Comparison of ENCODE assay signal across 8 cellular contexts in genomic region chr5:180868960-180869359, GRCh38. TPM values are rescaled to one million over a fixed set of nuclear protein-coding genes. Genes with fewer than 3 reads are reported as not detected.
A peak's percentile ranks its signal among the peaks of the same experiment; 100 is the strongest.
DNase-seq lines count a peak whose midpoint lies in the region; ATAC-seq, FAIRE-seq and TF ChIP-seq lines count a peak whose summit lies in the region.

No MANE protein-coding gene starts in this region.

- H3K4me3 ChIP-seq in HAP-1 (no peak overlapping the region), bronchial epithelial cell (ENCODE audit: low read depth, low read length) (no peak overlapping the region), kidney (ENCODE audit: low read length in 2 of 2) (no peak overlapping the region)

- ATAC-seq in WTC11 (peak; percentile 87), GM21423 (IDR thresholded peaks at IDR 0.05; ENCODE audit: unreplicated experiment) (no peak)

- H3K27ac ChIP-seq in kidney (ENCODE audit: low read depth in 2 of 2, low read length in 2 of 2), result no peak overlapping the region

- FAIRE-seq in bronchial epithelial cell (lab: Jason Lieb, UNC) (no peak), kidney (lab: Jason Lieb, UNC) (peak; percentile 44)

- H3K36me3 ChIP-seq in HAP-1 (replicated peaks) (no peaks in the 10 kb centered on the region), bronchial epithelial cell (ENCODE audit: control insufficient read depth, insufficient read depth, low read length) (no peaks in the 10 kb centered on the region), kidney (ENCODE audit: control insufficient read depth in 1 of 2, insufficient read depth in 2 of 2, low read length in 2 of 2) (no peaks in the 10 kb centered on the region)

- intact Hi-C loops in kidney (cut with DNase I), result loop anchor here (10.0 kb wide), 1 partner anchor 84 kb away; no protein-coding TSS in a partner anchor

- TF ChIP-seq CTCF in WTC11 (IDR thresholded peaks at IDR 0.05), result peak; percentile 73
- peak; percentile 81 for TF ChIP-seq CTCF in bronchial epithelial cell (IDR thresholded peaks at IDR 0.05; ENCODE audit: insufficient read depth, low read length, severe bottlenecking)
- TF ChIP-seq CTCF in kidney (IDR thresholded peaks at IDR 0.05; ENCODE audit: borderline replicate concordance, extremely low read depth, insufficient read depth), result peak; percentile 71

- H3K9me3 ChIP-seq in HAP-1 (no peaks in the 10 kb centered on the region), kidney (ENCODE audit: control insufficient read depth in 1 of 2, low read length in 2 of 2) (no peaks in the 10 kb centered on the region)

- DNase-seq in C1 segment of cervical spinal cord (lab: John Stamatoyannopoulos, UW) (peak in 12 of 14 donors; percentile 3 to 60 (median 34)), HAP-1 (ENCODE audit: low spot score in 2 of 2) (peak; percentile 78 to 91), NCI-H2227 (lab: John Stamatoyannopoulos, UW; ENCODE audit: unreplicated experiment) (peak; percentile 76), WTC11 (ENCODE audit: low spot score) (peak; percentile 92), bronchial epithelial cell (ENCODE audit: low read depth) (peak; percentile 74), kidney (peak; percentile 83)
- peak; percentile 75 to 82 for DNase-seq in stimulated activated CD4-positive, alpha-beta T cell treated with anti-CD3 and anti-CD28 coated beads, Interleukin-2, amount 100 ng/mL, for 24 hours

- no peak overlapping the region for H3K4me3 Mint-ChIP-seq in WTC11

- POLR2A ChIA-PET in WTC11 (lab: Charles Lee), result no interaction called here

- no peaks in the 10 kb centered on the region for H3K36me3 Mint-ChIP-seq in WTC11

- CTCF ChIA-PET in WTC11 (lab: Charles Lee), result interaction anchor here (0.6 to 2.1 kb wide), 23 partner anchors 8 to 299 kb away, joined by 3 to 25 read pairs (median 4); partner anchors contain the start of gene ZFP62

- no peak overlapping the region for H3K9ac ChIP-seq in kidney (ENCODE audit: low read length in 2 of 2)

- H3K27me3 ChIP-seq in HAP-1 (ENCODE audit: low read depth), result no peaks in the 10 kb centered on the region
- no peaks in the 10 kb centered on the region for H3K27me3 ChIP-seq in bronchial epithelial cell (ENCODE audit: control insufficient read depth, insufficient read depth, low read length)

- H3K9me3 Mint-ChIP-seq in WTC11, result no peaks in the 10 kb centered on the region

- H3K4me1 Mint-ChIP-seq in WTC11, result peaks cover 24% of the 10 kb centered on the region

- in situ Hi-C loops in HAP-1 (cut with MboI; ENCODE audit: low sequenced_read_pairs), result no loop called here

- H3K27ac Mint-ChIP-seq in WTC11, result peak overlapping the region; percentile 67; the same call in 1 of the 2 replicates

- H3K27me3 Mint-ChIP-seq in WTC11 (ENCODE audit: low read depth), result no peaks in the 10 kb centered on the region; the same call in 1 of the 2 replicates

- H3K4me1 ChIP-seq in HAP-1 (peaks cover 13% of the 10 kb centered on the region), kidney (ENCODE audit: control insufficient read depth in 1 of 2, insufficient read depth in 1 of 2, low read depth in 1 of 2, low read length in 2 of 2) (no peaks in the 10 kb centered on the region)

TF ChIP-seq in WTC11, 78 proteins besides CTCF, POLR2A, EP300 and RAD21:
- no peak for TF ChIP-seq ZNF121 (CRISPR knock-in tag; IDR thresholded peaks at IDR 0.05)
- TF ChIP-seq ESRRA (CRISPR knock-in tag; IDR thresholded peaks at IDR 0.05; ENCODE audit: borderline replicate concordance), result no peak
- no peak for TF ChIP-seq ZNF423 (CRISPR knock-in tag; IDR thresholded peaks at IDR 0.05)
- no peak for TF ChIP-seq IRF2 (CRISPR knock-in tag; IDR thresholded peaks at IDR 0.05; ENCODE audit: borderline replicate concordance, low read depth)
- TF ChIP-seq MAX (CRISPR knock-in tag; IDR thresholded peaks at IDR 0.05), result no peak
- TF ChIP-seq, protein P1, sequence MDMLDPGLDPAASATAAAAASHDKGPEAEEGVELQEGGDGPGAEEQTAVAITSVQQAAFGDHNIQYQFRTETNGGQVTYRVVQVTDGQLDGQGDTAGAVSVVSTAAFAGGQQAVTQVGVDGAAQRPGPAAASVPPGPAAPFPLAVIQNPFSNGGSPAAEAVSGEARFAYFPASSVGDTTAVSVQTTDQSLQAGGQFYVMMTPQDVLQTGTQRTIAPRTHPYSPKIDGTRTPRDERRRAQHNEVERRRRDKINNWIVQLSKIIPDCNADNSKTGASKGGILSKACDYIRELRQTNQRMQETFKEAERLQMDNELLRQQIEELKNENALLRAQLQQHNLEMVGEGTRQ (CRISPR knock-in tag; IDR thresholded peaks at IDR 0.05), result no peak
- no peak for TF ChIP-seq AFF4 (CRISPR knock-in tag; IDR thresholded peaks at IDR 0.05; ENCODE audit: borderline replicate concordance)

RNA-seq across cellular contexts. Expression of gene ZFP62, which starts 7.9 kb away (rescaled TPM):
- total RNA-seq in WTC11 (2021) (35.7 to 41.2 TPM (median 39.5 TPM) in 3 replicates), bronchial epithelial cell (21.3 and 21.4 TPM in 2 replicates), kidney (30.7 TPM)
- polyA plus RNA-seq in kidney (ENCODE audit: insufficient read depth, low read depth, low replicate concordance), result 16.2 TPM

RNA-seq across cellular contexts. Expression of gene BTNL8, which starts 30.0 kb away (rescaled TPM):
- 0.48 to 0.96 TPM (median 0.85 TPM) in 3 replicates for total RNA-seq in WTC11 (2021)
- total RNA-seq in bronchial epithelial cell, result not detected in 2 replicates
- total RNA-seq in kidney, result 0.19 TPM
- 1.2 TPM for polyA plus RNA-seq in kidney (ENCODE audit: insufficient read depth, low read depth, low replicate concordance)

Comparison
In these comparisons a context has a peak if more than half of its experiments do, and no peak if none do; other contexts are left out.
1. DNase-seq: peak in every context shown above with its lines; median percentile 92 in WTC11; 84 in HAP-1; 83 in kidney; 78 in stimulated activated CD4-positive, alpha-beta T cell treated with anti-CD3 and anti-CD28 coated beads, Interleukin-2, amount 100 ng/mL, for 24 hours; 76 in NCI-H2227; 74 in bronchial epithelial cell; 34 in C1 segment of cervical spinal cord.